ENCODE assay signal across 12 cellular contexts in the genomic region with DNA sequence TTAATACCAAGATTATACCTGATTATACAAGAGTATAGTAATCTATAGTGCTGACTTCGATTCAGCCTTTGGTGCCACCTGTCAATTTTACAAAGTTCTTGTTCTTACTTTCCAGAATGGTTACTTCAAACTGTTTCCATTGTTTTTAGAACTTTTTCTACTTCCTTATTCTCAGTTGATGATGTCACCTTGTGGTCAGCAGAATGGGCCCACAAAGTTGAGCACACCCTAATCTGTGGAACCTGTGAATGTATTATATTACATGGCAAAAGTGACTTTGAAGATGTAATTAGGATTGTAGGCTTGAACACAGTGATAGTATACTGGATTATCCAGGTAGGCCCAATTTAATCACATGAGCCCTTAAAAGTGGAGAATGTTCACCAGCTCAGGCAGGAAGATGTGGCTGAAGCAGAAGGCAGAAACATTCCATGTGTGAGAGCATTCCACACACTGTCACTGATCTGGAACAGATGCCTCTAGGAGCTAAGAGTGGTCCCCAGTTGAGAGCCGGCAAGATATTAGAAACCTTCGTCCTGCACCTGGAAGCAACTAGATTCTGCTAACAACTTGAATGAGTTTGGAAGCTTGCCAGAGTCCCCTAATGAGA. TPM values are rescaled to one million over a fixed set of nuclear protein-coding genes. Genes with fewer than 3 reads are reported as not detected.
A peak's percentile ranks its signal among the peaks of the same experiment; 100 is the strongest.
DNase-seq lines count a peak whose midpoint lies in the region; ATAC-seq, FAIRE-seq and TF ChIP-seq lines count a peak whose summit lies in the region.
"Had no signal": no experiment of that assay in that cellular context is flagged by ENCODE, and none has a peak within 500 bp of the region (broad histone marks: within the 10 kb centered on the region; RNA-seq: fewer than 3 reads in every experiment).

No MANE protein-coding gene starts in this region.

- H3K9me3 Mint-ChIP-seq in stimulated activated memory B cell treated with anti-CD40 and anti-IgM and Interleukin-4, amounts not matched to agents 10 μg/mL and 1 μg/mL and 100 μg/mL, for 72 hours: no peaks in the 10 kb centered on the region
- H3K9me3 Mint-ChIP-seq: central memory CD8-positive, alpha-beta T cell; neural crest cell had no signal

- H3K4me3 ChIP-seq in Loucy (ENCODE audit: low read length, poor library complexity, severe bottlenecking): no peak overlapping the region
- H3K4me3 ChIP-seq in bronchial epithelial cell (ENCODE audit: low read depth, low read length): no peak overlapping the region
- no peak overlapping the region for H3K4me3 ChIP-seq in uterus

- H2AFZ ChIP-seq in Loucy (ENCODE audit: low read length): peak overlapping the region; percentile 11; the same call in 1 of the 2 replicates

- H3K36me3 Mint-ChIP-seq in stimulated activated memory B cell treated with anti-CD40 and anti-IgM and Interleukin-4, amounts not matched to agents 10 μg/mL and 1 μg/mL and 100 μg/mL, for 72 hours: no peaks in the 10 kb centered on the region

- H3K4me3 Mint-ChIP-seq in stimulated activated memory B cell treated with anti-CD40 and anti-IgM and Interleukin-4, amounts not matched to agents 10 μg/mL and 1 μg/mL and 100 μg/mL, for 72 hours: no peak overlapping the region
- H3K4me3 Mint-ChIP-seq: central memory CD8-positive, alpha-beta T cell; neural crest cell had no signal

- H3K36me3 ChIP-seq in Loucy (ENCODE audit: insufficient read depth, low read length): no peaks in the 10 kb centered on the region
- no peaks in the 10 kb centered on the region for H3K36me3 ChIP-seq in bronchial epithelial cell (ENCODE audit: control insufficient read depth, insufficient read depth, low read length)
- no peaks in the 10 kb centered on the region for H3K36me3 ChIP-seq in uterus

- no peak overlapping the region for H3K4me2 ChIP-seq in Loucy (ENCODE audit: low read depth, low read length, poor library complexity, severe bottlenecking)

- H3F3A ChIP-seq in Loucy (ENCODE audit: low read depth): no peaks in the 10 kb centered on the region

- H3K9me2 ChIP-seq in Loucy (replicated peaks; ENCODE audit: low read depth, low read length): no peaks in the 10 kb centered on the region

- H3K27me3 ChIP-seq in Loucy (ENCODE audit: insufficient read depth, low read length, poor library complexity, severe bottlenecking) (no peaks in the 10 kb centered on the region), bronchial epithelial cell (ENCODE audit: control insufficient read depth, insufficient read depth, low read length) (no peaks in the 10 kb centered on the region), uterus (no peaks in the 10 kb centered on the region)

- H4K20me1 ChIP-seq in Loucy (ENCODE audit: insufficient read depth, low read length, poor library complexity, severe bottlenecking): no peaks in the 10 kb centered on the region

- no peak overlapping the region for H3K9ac ChIP-seq in Loucy (ENCODE audit: low read depth, low read length, poor library complexity, severe bottlenecking)

- H3K9me3 ChIP-seq in Loucy (ENCODE audit: insufficient read depth, low read depth, low read length) (no peaks in the 10 kb centered on the region), uterus (no peaks in the 10 kb centered on the region)

- intact Hi-C loops in uterus (cut with DNase I; ENCODE audit: low total_unique reads): no loop called here

- FAIRE-seq in bronchial epithelial cell (lab: Jason Lieb, UNC): no peak

- DNase-seq in CD1c-positive myeloid dendritic cell (ENCODE audit: extremely low spot score) (peak; percentile 76), bronchial epithelial cell (ENCODE audit: low read depth) (peak; percentile 49), omental fat pad (ENCODE audit: low spot score) (no peak), uterus (no peak), NCI-H2081 treated with DMSO at 0.1 percent for 48 hours (lab: John Stamatoyannopoulos, UW) (no peak)
- DNase-seq: head of caudate nucleus had no signal

- TF ChIP-seq CTCF in Loucy (conservative IDR thresholded peaks at IDR 0.05; ENCODE audit: low read length): no peak
- no peak for TF ChIP-seq CTCF in bronchial epithelial cell (IDR thresholded peaks at IDR 0.05; ENCODE audit: insufficient read depth, low read length, severe bottlenecking)
- TF ChIP-seq CTCF in omental fat pad (IDR thresholded peaks at IDR 0.05): no peak
- TF ChIP-seq CTCF in uterus (IDR thresholded peaks at IDR 0.05): no peak

- no peak overlapping the region for H3K27ac ChIP-seq in uterus

- H3K79me2 ChIP-seq in Loucy (ENCODE audit: insufficient read depth, low read length): no peaks in the 10 kb centered on the region

- H3K27me3 Mint-ChIP-seq in stimulated activated memory B cell treated with anti-CD40 and anti-IgM and Interleukin-4, amounts not matched to agents 10 μg/mL and 1 μg/mL and 100 μg/mL, for 72 hours: peaks cover 5% of the 10 kb centered on the region

- no peaks in the 10 kb centered on the region for H3K4me1 ChIP-seq in Loucy (ENCODE audit: insufficient read depth, low read length, poor library complexity, severe bottlenecking)
- H3K4me1 ChIP-seq in uterus: no peaks in the 10 kb centered on the region

- H3K4me1 Mint-ChIP-seq in stimulated activated memory B cell treated with anti-CD40 and anti-IgM and Interleukin-4, amounts not matched to agents 10 μg/mL and 1 μg/mL and 100 μg/mL, for 72 hours: no peaks in the 10 kb centered on the region
- H3K4me1 Mint-ChIP-seq: central memory CD8-positive, alpha-beta T cell; neural crest cell had no signal

- TF ChIP-seq POLR2A in uterus (IDR thresholded peaks at IDR 0.05): no peak

- peak; percentile 64 for ATAC-seq in GM19035 (IDR thresholded peaks at IDR 0.05; ENCODE audit: unreplicated experiment)
- ATAC-seq in omental fat pad (ENCODE audit: low FRiP score): no peak
- no peak for ATAC-seq in stimulated activated memory B cell treated with anti-CD40 and anti-IgM and Interleukin-4, amounts not matched to agents 10 μg/mL and 1 μg/mL and 100 μg/mL, for 72 hours

- H3K27ac Mint-ChIP-seq in stimulated activated memory B cell treated with anti-CD40 and anti-IgM and Interleukin-4, amounts not matched to agents 10 μg/mL and 1 μg/mL and 100 μg/mL, for 72 hours: no peak overlapping the region

RNA-seq across cellular contexts. Expression of a gene that starts 6.3 kb away (rescaled TPM):
- total RNA-seq in bronchial epithelial cell: 95.0 and 103 TPM in 2 replicates
- 100 to 1,000 TPM in 2 of 4 donors, 10 to 100 TPM in 2; 20.2 to 473 (median 149) TPM for total RNA-seq in omental fat pad
- 10 to 100 TPM in 3 of 4 donors, 1 to 10 TPM in 1; 7.4 to 90.3 (median 35.6) TPM for total RNA-seq in uterus
- total RNA-seq: OCI-LY7 had no signal

Comparison
In these comparisons a context has a peak if more than half of its experiments do, and no peak if none do; other contexts are left out.
1. DNase-seq: peak in CD1c-positive myeloid dendritic cell (single experiment) and bronchial epithelial cell (single experiment); none in omental fat pad (single experiment), uterus (0 of 2) and NCI-H2081 treated with DMSO at 0.1 percent for 48 hours (single experiment).